ENCODE assay signal across 9 cellular contexts in the genomic region with DNA sequence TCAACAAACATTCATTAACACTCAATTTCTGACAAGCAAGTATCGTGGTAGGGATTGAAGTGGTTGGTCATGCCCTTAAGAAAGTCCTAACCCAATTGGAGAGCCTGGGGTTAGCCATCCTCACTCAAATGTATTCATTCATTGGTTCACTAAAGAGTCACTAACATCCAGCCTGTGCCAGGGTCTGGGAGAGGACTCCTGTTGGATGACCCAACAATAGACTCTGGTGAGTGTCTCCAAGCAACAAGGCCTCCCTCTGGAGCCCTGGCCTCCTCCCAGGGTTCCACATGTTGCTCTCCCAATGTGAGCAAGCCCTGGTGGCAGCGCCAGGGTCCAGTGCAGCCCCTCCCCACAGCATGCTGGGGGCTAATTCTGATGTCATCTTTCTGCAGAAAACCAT. TPM values are rescaled to one million over a fixed set of nuclear protein-coding genes. Genes with fewer than 3 reads are reported as not detected.
"Had no signal": no experiment of that assay in that cellular context is flagged by ENCODE, and none has a peak within 500 bp of the region (broad histone marks: within the 10 kb centered on the region; RNA-seq: fewer than 3 reads in every experiment).

A gene (plus strand): TSS at position 301 of the 400 bp plus-strand sequence. CDS start 185 bp downstream, outside the sequence.

- DNase-seq: GDM1, GF-D8 had no signal

- FAIRE-seq: G401.6, GM12878, GM12891, GM12892, GM18507, GM19239 had no signal

- H3K4me3 ChIP-seq: GM12878 had no signal

- ATAC-seq: GM12878 had no signal

RNA-seq across cellular contexts. Expression of the gene that starts here (rescaled TPM):
- total RNA-seq: G401, GM12878 had no signal
- polyA plus RNA-seq: GM12878 had no signal
